Comparison of ENCODE assay signal across 12 cellular contexts in the genomic region with DNA sequence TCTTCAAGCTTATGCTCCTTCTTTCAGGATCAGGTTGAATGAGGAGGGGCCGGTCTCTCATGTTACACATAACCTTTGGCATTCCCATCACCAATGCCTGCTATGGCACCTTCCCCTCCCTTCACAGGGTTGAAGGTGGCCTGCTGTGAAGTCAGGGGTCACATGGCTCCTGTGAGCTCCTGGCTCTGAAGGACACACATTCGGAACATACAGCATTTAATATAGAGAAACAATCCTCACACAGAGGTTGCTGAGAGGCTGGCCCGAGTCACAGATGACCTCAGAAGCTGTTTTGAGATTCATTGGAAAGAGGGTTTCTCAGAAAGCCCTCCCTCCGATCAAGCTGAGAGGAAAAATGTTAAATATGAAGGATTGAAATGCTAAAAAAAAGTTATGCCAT.
DNase-seq lines count a peak whose midpoint lies in the region; TF ChIP-seq lines count a peak whose summit lies in the region.
"Had no signal": no experiment of that assay in that cellular context is flagged by ENCODE, and none has a peak within 500 bp of the region (broad histone marks: within the 10 kb centered on the region; RNA-seq: fewer than 3 reads in every experiment).

No MANE protein-coding gene starts in this region.

- H3K27me3 ChIP-seq in adrenal gland (no peaks in the 10 kb centered on the region), transverse colon (no peaks in the 10 kb centered on the region)

- peaks cover 8 to 40% of the 10 kb centered on the region in 2 donors for H3K4me1 ChIP-seq in adrenal gland (replicated peaks in 1 of 2)
- H3K4me1 ChIP-seq in transverse colon, result peaks cover 9 to 43% (median 23%) of the 10 kb centered on the region in 4 donors

- H3K9me3 ChIP-seq in adrenal gland (replicated peaks in 1 of 3) (no peaks in the 10 kb centered on the region), transverse colon (no peaks in the 10 kb centered on the region)

- no peaks in the 10 kb centered on the region for H3K27me3 Mint-ChIP-seq in neural crest cell (ENCODE audit: low read depth)
- H3K27me3 Mint-ChIP-seq: stimulated activated naive CD8-positive, alpha-beta T cell treated with anti-CD3 and anti-CD28 coated beads, Interleukin-15, Interleukin-2, amounts not matched to agents 100 ng/mL and 50 ng/mL, for 24 hours had no signal

- TF ChIP-seq EP300 in transverse colon (IDR thresholded peaks at IDR 0.05; ENCODE audit: low read depth), result no peak

- no peaks in the 10 kb centered on the region for H3K36me3 ChIP-seq in adrenal gland (replicated peaks in 1 of 2)
- H3K36me3 ChIP-seq in transverse colon, result no peaks in the 10 kb centered on the region

- H3K27ac ChIP-seq in adrenal gland (peak overlapping the region; percentile 10 to 70 (median 46)), transverse colon (peak overlapping the region in 3 of 4 donors; percentile 12 to 38 (median 34))

- TF ChIP-seq CTCF in adrenal gland (IDR thresholded peaks at IDR 0.05), result no peak
- TF ChIP-seq CTCF in neural crest cell (conservative IDR thresholded peaks at IDR 0.05), result no peak
- TF ChIP-seq CTCF in transverse colon (IDR thresholded peaks at IDR 0.05), result no peak

- DNase-seq in adrenal gland, result peak in 1 of 7 donors; percentile 55
- peak; percentile 74 for DNase-seq in fibroblast of peridontal ligament (ENCODE audit: extremely low read depth)
- DNase-seq in neural crest cell (ENCODE audit: low read depth, low spot score), result no peak
- no peak for DNase-seq in transverse colon
- no peak for DNase-seq in medulla oblongata (ENCODE audit: extremely low spot score)
- no peak for DNase-seq in HEK293T (ENCODE audit: extremely low spot score)
- DNase-seq in hypothalamus (lab: John Stamatoyannopoulos, UW), result no peak
- DNase-seq in KG1 (lab: John Stamatoyannopoulos, UW), result no peak
- DNase-seq: activated naive CD4-positive, alpha-beta T cell treated with anti-CD3 and anti-CD28 coated beads for 36 hours had no signal

- no peaks in the 10 kb centered on the region for H3K9me3 Mint-ChIP-seq in neural crest cell
- H3K9me3 Mint-ChIP-seq: activated naive CD4-positive, alpha-beta T cell treated with anti-CD3 and anti-CD28 coated beads for 36 hours; dendritic cell treated with granulocyte-macrophage colony-stimulating factor and Interleukin-4, amounts not matched to agents 40 ng/mL and 50 ng/mL, for 4 days; stimulated activated naive CD8-positive, alpha-beta T cell treated with anti-CD3 and anti-CD28 coated beads, Interleukin-15, Interleukin-2, amounts not matched to agents 100 ng/mL and 50 ng/mL, for 24 hours had no signal

- no peak overlapping the region for H3K4me3 ChIP-seq in adrenal gland
- no peak overlapping the region for H3K4me3 ChIP-seq in transverse colon

- H3K4me3 Mint-ChIP-seq in neural crest cell, result peak overlapping the region; percentile 33
- H3K4me3 Mint-ChIP-seq: activated naive CD4-positive, alpha-beta T cell treated with anti-CD3 and anti-CD28 coated beads for 36 hours; dendritic cell treated with granulocyte-macrophage colony-stimulating factor and Interleukin-4, amounts not matched to agents 40 ng/mL and 50 ng/mL, for 4 days; stimulated activated naive CD8-positive, alpha-beta T cell treated with anti-CD3 and anti-CD28 coated beads, Interleukin-15, Interleukin-2, amounts not matched to agents 100 ng/mL and 50 ng/mL, for 24 hours had no signal

- H3K27ac Mint-ChIP-seq in neural crest cell (ENCODE audit: unreplicated experiment), result peak overlapping the region; percentile 19
- H3K27ac Mint-ChIP-seq: activated naive CD4-positive, alpha-beta T cell treated with anti-CD3 and anti-CD28 coated beads for 36 hours; dendritic cell treated with granulocyte-macrophage colony-stimulating factor and Interleukin-4, amounts not matched to agents 40 ng/mL and 50 ng/mL, for 4 days; progenitor cell of endocrine pancreas; stimulated activated naive CD8-positive, alpha-beta T cell treated with anti-CD3 and anti-CD28 coated beads, Interleukin-15, Interleukin-2, amounts not matched to agents 100 ng/mL and 50 ng/mL, for 24 hours had no signal

- H3K4me1 Mint-ChIP-seq in neural crest cell, result peaks cover 87% of the 10 kb centered on the region

- WGBS in adrenal gland, 4 donors, result 56 to 69% (median 61%) methylated on average over 4 of the region's 4 CpGs
- 50 to 79% methylated on average over 1 to 4 of the region's 4 CpGs for WGBS in transverse colon (ENCODE audit: low coverage in 1 of 2), 2 donors

- POLR2A ChIA-PET in HEK293T (lab: Yijun Ruan, JAX), result no interaction called here

- TF ChIP-seq POLR2A in adrenal gland (IDR thresholded peaks at IDR 0.05) (no peak), transverse colon (IDR thresholded peaks at IDR 0.05) (no peak)

- in situ Hi-C loops in transverse colon (cut with MboI; ENCODE audit: low pct_ligation_motif_present in 1 of 4, low pct_unique_long_range_greater_than_20kb in 1 of 4, low sequenced_read_pairs in 3 of 4), result no loop called here

- intact Hi-C loops in adrenal gland (cut with DNase I) (no loop called here), transverse colon (cut with DNase I; ENCODE audit: low total_unique reads) (no loop called here)

- CTCF ChIA-PET in HEK293T (lab: Yijun Ruan, JAX), result interaction anchor here (2.0 kb wide), 1 partner anchor 11 kb away, joined by 6 read pairs; no protein-coding TSS in a partner anchor

- H3K36me3 Mint-ChIP-seq in neural crest cell (ENCODE audit: low read depth), result no peaks in the 10 kb centered on the region

TF ChIP-seq in HEK293T, 16 proteins besides CTCF, POLR2A, EP300 and RAD21:
- TF ChIP-seq FOXK2 (IDR thresholded peaks at IDR 0.05) (no peak), HDGF (IDR thresholded peaks at IDR 0.05; ENCODE audit: borderline replicate concordance) (no peak), NFRKB (IDR thresholded peaks at IDR 0.05) (no peak), SUZ12 (IDR thresholded peaks at IDR 0.05) (no peak), FOXM1 (IDR thresholded peaks at IDR 0.05; ENCODE audit: borderline replicate concordance) (no peak), FOXA1 (IDR thresholded peaks at IDR 0.05) (no peak), TARDBP (IDR thresholded peaks at IDR 0.05) (no peak), CTBP1 (IDR thresholded peaks at IDR 0.05; ENCODE audit: borderline replicate concordance) (no peak), BHLHE40 (IDR thresholded peaks at IDR 0.05; ENCODE audit: borderline replicate concordance) (no peak), ZNF384 (IDR thresholded peaks at IDR 0.05) (no peak), ELF4 (IDR thresholded peaks at IDR 0.05) (no peak), SP1 (IDR thresholded peaks at IDR 0.05) (no peak), L3MBTL2 (conservative IDR thresholded peaks at IDR 0.05) (no peak), LEF1 (IDR thresholded peaks at IDR 0.05; ENCODE audit: borderline replicate concordance) (no peak), ARNT (IDR thresholded peaks at IDR 0.05) (no peak)
- TF ChIP-seq, protein P1, sequence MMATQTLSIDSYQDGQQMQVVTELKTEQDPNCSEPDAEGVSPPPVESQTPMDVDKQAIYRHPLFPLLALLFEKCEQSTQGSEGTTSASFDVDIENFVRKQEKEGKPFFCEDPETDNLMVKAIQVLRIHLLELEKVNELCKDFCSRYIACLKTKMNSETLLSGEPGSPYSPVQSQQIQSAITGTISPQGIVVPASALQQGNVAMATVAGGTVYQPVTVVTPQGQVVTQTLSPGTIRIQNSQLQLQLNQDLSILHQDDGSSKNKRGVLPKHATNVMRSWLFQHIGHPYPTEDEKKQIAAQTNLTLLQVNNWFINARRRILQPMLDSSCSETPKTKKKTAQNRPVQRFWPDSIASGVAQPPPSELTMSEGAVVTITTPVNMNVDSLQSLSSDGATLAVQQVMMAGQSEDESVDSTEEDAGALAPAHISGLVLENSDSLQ (IDR thresholded peaks at IDR 0.05), result no peak
